16 cellular contexts compared by ENCODE assay signal in the genomic region with DNA sequence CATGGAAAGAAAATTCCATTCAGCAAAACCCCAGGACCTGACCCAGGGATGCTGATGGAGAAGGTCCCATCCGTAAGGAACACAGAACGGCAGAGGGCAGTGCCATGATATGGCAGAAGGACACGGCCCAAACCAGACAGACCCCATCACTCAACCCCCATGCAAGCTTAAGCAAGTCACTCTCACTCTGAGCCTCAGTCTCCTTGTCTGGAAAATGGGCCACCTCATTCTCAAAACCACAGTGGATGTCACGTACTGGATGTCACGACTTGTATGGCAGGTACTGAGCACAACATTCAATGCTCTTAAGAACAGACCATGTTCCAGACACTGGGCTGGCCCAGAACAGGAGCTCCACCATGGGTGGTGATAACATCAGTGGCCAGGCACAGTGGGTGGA.
A peak's percentile ranks its signal among the peaks of the same experiment; 100 is the strongest.
DNase-seq lines count a peak whose midpoint lies in the region; ATAC-seq, FAIRE-seq and TF ChIP-seq lines count a peak whose summit lies in the region.
"Had no signal": no experiment of that assay in that cellular context is flagged by ENCODE, and none has a peak within 500 bp of the region (broad histone marks: within the 10 kb centered on the region; RNA-seq: fewer than 3 reads in every experiment).

No MANE protein-coding gene starts in this region.

- DNase-seq in activated CD4-positive, alpha-beta T cell treated with anti-CD3 and anti-CD28 coated beads, Interleukin-2, amount 10 ng/mL, durations not matched to agents 7 days and 5 days = no peak
- no peak for DNase-seq in activated CD4-positive, alpha-beta T cell treated with anti-CD3 and anti-CD28 coated beads for 4 hours
- DNase-seq in HepG2 (ENCODE audit: low spot score) (no peak), right lobe of liver (no peak), K562 (ENCODE audit: extremely low read depth in 1 of 4, low spot score in 3 of 4) (no peak), esophagus muscularis mucosa (ENCODE audit: extremely low spot score) (no peak), RKO (ENCODE audit: low spot score) (no peak)
- DNase-seq: Calu3, DMS 273 treated with DMSO at 0.1 percent for 48 hours, GOT3, H9 had no signal

- H3K4me1 Mint-ChIP-seq in activated CD4-positive, alpha-beta T cell treated with anti-CD3 and anti-CD28 coated beads, Interleukin-2, amount 10 ng/mL, durations not matched to agents 7 days and 5 days = no peaks in the 10 kb centered on the region
- H3K4me1 Mint-ChIP-seq: H9 had no signal

- H3K4me3 ChIP-seq in HepG2 (replicated peaks in 1 of 3; ENCODE audit: insufficient read depth in 1 of 3, low read depth in 2 of 3, low read length in 3 of 3) (no peak overlapping the region), right lobe of liver (no peak overlapping the region), K562 (no peak overlapping the region), esophagus muscularis mucosa (no peak overlapping the region)
- H3K4me3 ChIP-seq: BLaER1 had no signal

- H3K4me3 Mint-ChIP-seq in activated CD4-positive, alpha-beta T cell treated with anti-CD3 and anti-CD28 coated beads, Interleukin-2, amount 10 ng/mL, durations not matched to agents 7 days and 5 days = no peak overlapping the region
- H3K4me3 Mint-ChIP-seq: H9 had no signal

- POLR2A ChIA-PET in activated CD4-positive, alpha-beta T cell treated with anti-CD3 and anti-CD28 coated beads, Interleukin-2, amount 10 ng/mL, durations not matched to agents 7 days and 5 days (lab: Charles Lee) = no interaction called here
- POLR2A ChIA-PET in HepG2 (lab: Yijun Ruan, JAX) = no interaction called here
- POLR2A ChIA-PET in K562 (lab: Yijun Ruan, JAX) = interaction anchor here (0.6 to 1.6 kb wide), 3 partner anchors 9 to 14 kb away, joined by 3 to 5 read pairs (median 4); no protein-coding TSS in a partner anchor

- TF ChIP-seq POLR2A in HepG2 (IDR thresholded peaks at IDR 0.05; ENCODE audit: insufficient read depth in 1 of 2, low read depth in 2 of 2, low read length in 2 of 2) (no peak), right lobe of liver (IDR thresholded peaks at IDR 0.05) (no peak), K562 (conservative IDR thresholded peaks at IDR 0.05) (no peak), esophagus muscularis mucosa (IDR thresholded peaks at IDR 0.05; ENCODE audit: low read depth) (no peak)

- H2AFZ ChIP-seq in HepG2 (ENCODE audit: low read length) (no peak overlapping the region), K562 (ENCODE audit: low read depth, low read length) (no peak overlapping the region)

- ATAC-seq in HepG2 (no peak), right lobe of liver (no peak), K562 (no peak), GM21515 (IDR thresholded peaks at IDR 0.05; ENCODE audit: unreplicated experiment) (no peak)

- H3K9me3 Mint-ChIP-seq in activated CD4-positive, alpha-beta T cell treated with anti-CD3 and anti-CD28 coated beads, Interleukin-2, amount 10 ng/mL, durations not matched to agents 7 days and 5 days = no peaks in the 10 kb centered on the region
- H3K9me3 Mint-ChIP-seq: H9 had no signal

- H3K36me3 ChIP-seq in HepG2 (replicated peaks in 1 of 2; ENCODE audit: control insufficient read depth in 1 of 2, insufficient read depth in 2 of 2, low read length in 2 of 2) (peaks cover 44 to 96% of the 10 kb centered on the region in 2 experiments), right lobe of liver (peaks cover 0 to 50% (median 4%) of the 10 kb centered on the region in 4 donors), K562 (ENCODE audit: control insufficient read depth, insufficient read depth, low read length) (peaks cover 100% of the 10 kb centered on the region), esophagus muscularis mucosa (peaks cover 0 to 75% (median 25%) of the 10 kb centered on the region in 4 donors)

- FAIRE-seq in HepG2 (lab: Jason Lieb, UNC) = no peak
- no peak for FAIRE-seq in K562 (lab: Jason Lieb, UNC)
- FAIRE-seq: G401.6, GM12892 had no signal

- no peaks in the 10 kb centered on the region for H3K9me3 ChIP-seq in HepG2 (ENCODE audit: low read length)
- no peaks in the 10 kb centered on the region for H3K9me3 ChIP-seq in right lobe of liver
- H3K9me3 ChIP-seq in K562 (replicated peaks; ENCODE audit: control insufficient read depth, insufficient read depth, low read depth, low read length) = no peaks in the 10 kb centered on the region
- no peaks in the 10 kb centered on the region for H3K9me3 ChIP-seq in esophagus muscularis mucosa
- H3K9me3 ChIP-seq: BLaER1 had no signal

- H3K4me1 ChIP-seq in HepG2 (ENCODE audit: insufficient read depth, low read length) = no peaks in the 10 kb centered on the region
- no peaks in the 10 kb centered on the region for H3K4me1 ChIP-seq in right lobe of liver
- H3K4me1 ChIP-seq in K562 (replicated peaks in 1 of 2; ENCODE audit: control insufficient read depth in 2 of 2, insufficient read depth in 2 of 2, low read length in 2 of 2) = no peaks in the 10 kb centered on the region; a peak in 1 of 5 replicates
- H3K4me1 ChIP-seq in esophagus muscularis mucosa = no peaks in the 10 kb centered on the region

- H3K9ac ChIP-seq in HepG2 (ENCODE audit: insufficient read depth, low read depth, low read length) (no peak overlapping the region), K562 (ENCODE audit: insufficient read depth in 1 of 2, low read depth in 2 of 2, low read length in 2 of 2) (no peak overlapping the region)

- TF ChIP-seq CTCF in HepG2 (CRISPR knock-in tag; IDR thresholded peaks at IDR 0.05) (no peak), right lobe of liver (IDR thresholded peaks at IDR 0.05) (no peak), K562 (IDR thresholded peaks at IDR 0.05 in 2 of 3, conservative IDR thresholded peaks at IDR 0.05 in 1 of 3; ENCODE audit: insufficient read depth in 2 of 3, low read depth in 1 of 3, low read length in 3 of 3) (no peak), esophagus muscularis mucosa (IDR thresholded peaks at IDR 0.05) (no peak)

- BruUV-seq in HepG2 (replicated peaks; lab: Mats Ljungman, UMichigan) = no TSS peak
- BruUV-seq in K562 (replicated peaks; lab: Mats Ljungman, UMichigan) = no TSS peak

- no peaks in the 10 kb centered on the region for H3K9me1 ChIP-seq in K562 (ENCODE audit: control insufficient read depth, insufficient read depth, low read length)

- no peaks in the 10 kb centered on the region for H3K79me2 ChIP-seq in HepG2 (ENCODE audit: insufficient read depth, low read length)
- no peaks in the 10 kb centered on the region for H3K79me2 ChIP-seq in K562 (ENCODE audit: control insufficient read depth, insufficient read depth, low read length)

- in situ Hi-C loops in HepG2 (cut with HindIII; ENCODE audit: extremely low pct_ligation_motif_present, low pct_unique_long_range_greater_than_20kb) = no loop called here
- in situ Hi-C loops in K562 (cut with MboI) = no loop called here

- 100% methylated on average over 5 of the region's 5 CpGs for WGBS in HepG2 (ENCODE audit: low lambda C conversion rate)
- WGBS in right lobe of liver (ENCODE audit: insufficient coverage, low coverage, low lambda C conversion rate, missing lambda C conversion rate) = 90% methylated on average over 3 of the region's 5 CpGs
- WGBS in K562 (ENCODE audit: insufficient coverage, low coverage, missing lambda C conversion rate) = 93% methylated on average over 5 of the region's 5 CpGs
- 96% methylated on average over 4 of the region's 5 CpGs for WGBS in esophagus muscularis mucosa

- H4K20me1 ChIP-seq in HepG2 (ENCODE audit: insufficient read depth, low read length) (no peaks in the 10 kb centered on the region), K562 (replicated peaks; ENCODE audit: control insufficient read depth, insufficient read depth, low read length) (peaks cover 3% of the 10 kb centered on the region; the same call in 1 of the 2 replicates)

- TF ChIP-seq RAD21 in HepG2 (CRISPR knock-in tag; IDR thresholded peaks at IDR 0.05) (no peak), K562 (CRISPR knock-in tag; conservative IDR thresholded peaks at IDR 0.05 in 1 of 2, IDR thresholded peaks at IDR 0.05 in 1 of 2) (no peak)

- peaks cover 73% of the 10 kb centered on the region for H3K36me3 Mint-ChIP-seq in activated CD4-positive, alpha-beta T cell treated with anti-CD3 and anti-CD28 coated beads, Interleukin-2, amount 10 ng/mL, durations not matched to agents 7 days and 5 days (ENCODE audit: low read depth)

- intact Hi-C loops in HepG2 (cut with micrococcal nuclease; ENCODE audit: unreplicated experiment) (no loop called here), right lobe of liver (cut with DNase I) (no loop called here), K562 (cut with micrococcal nuclease) (no loop called here), esophagus muscularis mucosa (cut with DNase I) (no loop called here)

- CTCF ChIA-PET in activated CD4-positive, alpha-beta T cell treated with anti-CD3 and anti-CD28 coated beads, Interleukin-2, amount 10 ng/mL, durations not matched to agents 7 days and 5 days (lab: Charles Lee) = interaction anchor here (1.1 kb wide), 1 partner anchor 17 kb away, joined by 3 read pairs; no protein-coding TSS in a partner anchor
- CTCF ChIA-PET in HepG2 (lab: Yijun Ruan, JAX; ENCODE audit: low intra/inter-chr PET ratio, low total read pairs) (no interaction called here), K562 (lab: Yijun Ruan, JAX; ENCODE audit: low intra/inter-chr PET ratio) (no interaction called here)

- H3K27me3 ChIP-seq in HepG2 (ENCODE audit: control insufficient read depth in 1 of 2, insufficient read depth in 2 of 2, low read length in 2 of 2) = no peaks in the 10 kb centered on the region
- no peaks in the 10 kb centered on the region for H3K27me3 ChIP-seq in right lobe of liver
- H3K27me3 ChIP-seq in K562 (ENCODE audit: control insufficient read depth in 2 of 2, insufficient read depth in 2 of 2, low read length in 2 of 2) = no peaks in the 10 kb centered on the region
- H3K27me3 ChIP-seq in esophagus muscularis mucosa = no peaks in the 10 kb centered on the region
- H3K27me3 ChIP-seq: BLaER1 had no signal

- no peaks in the 10 kb centered on the region for H3K27me3 Mint-ChIP-seq in activated CD4-positive, alpha-beta T cell treated with anti-CD3 and anti-CD28 coated beads, Interleukin-2, amount 10 ng/mL, durations not matched to agents 7 days and 5 days

- no peak for TF ChIP-seq EP300 in HepG2 (IDR thresholded peaks at IDR 0.05; ENCODE audit: low read depth in 2 of 2, low read length in 2 of 2)
- no peak for TF ChIP-seq EP300 in HepG2 (CRISPR knock-in tag; IDR thresholded peaks at IDR 0.05; ENCODE audit: borderline replicate concordance)
- no peak for TF ChIP-seq EP300 in K562 (IDR thresholded peaks at IDR 0.05; ENCODE audit: low read length)
- TF ChIP-seq EP300 in esophagus muscularis mucosa (IDR thresholded peaks at IDR 0.05) = no peak

- H3K27ac ChIP-seq in HepG2 (ENCODE audit: extremely low read length, insufficient read depth, low read length) (no peak overlapping the region), right lobe of liver (no peak overlapping the region), K562 (ENCODE audit: extremely low read depth, low read depth, low read length) (no peak overlapping the region), esophagus muscularis mucosa (replicated peaks in 1 of 4) (no peak overlapping the region)
- H3K27ac ChIP-seq: 22Rv1 had no signal

- peak overlapping the region; percentile 25 for H3K27ac Mint-ChIP-seq in activated CD4-positive, alpha-beta T cell treated with anti-CD3 and anti-CD28 coated beads, Interleukin-2, amount 10 ng/mL, durations not matched to agents 7 days and 5 days
- H3K27ac Mint-ChIP-seq: H9 had no signal

- no peak overlapping the region for H3K4me2 ChIP-seq in HepG2 (ENCODE audit: low read depth, low read length)
- H3K4me2 ChIP-seq in K562 (ENCODE audit: insufficient read depth, low read length) = no peak overlapping the region
